18 cellular contexts compared by ENCODE assay signal in genomic region chr11:107731911-107732310, GRCh38.
A peak's percentile ranks its signal among the peaks of the same experiment; 100 is the strongest.
DNase-seq lines count a peak whose midpoint lies in the region; ATAC-seq and TF ChIP-seq lines count a peak whose summit lies in the region.
"Had no signal": no experiment of that assay in that cellular context is flagged by ENCODE, and none has a peak within 500 bp of the region (broad histone marks: within the 10 kb centered on the region; RNA-seq: fewer than 3 reads in every experiment).

No MANE protein-coding gene starts in this region.

- H3F3A ChIP-seq in MM.1S (ENCODE audit: insufficient read depth, low read length) = peaks cover 8% of the 10 kb centered on the region

- no peaks in the 10 kb centered on the region for H3K36me3 ChIP-seq in MM.1S (replicated peaks; ENCODE audit: insufficient read depth, low read length)

- DNase-seq in MM.1S = no peak
- DNase-seq in NCI-H82 treated with DMSO at 0.1 percent for 48 hours (lab: John Stamatoyannopoulos, UW; ENCODE audit: unreplicated experiment) = peak; percentile 81
- peak; percentile 51 for DNase-seq in fibroblast of mammary gland (ENCODE audit: low read depth)
- no peak for DNase-seq in SW 1271 (lab: John Stamatoyannopoulos, UW)
- DNase-seq: Calu3; DMS153; NCI-H1105 treated with DMSO at 0.1 percent for 48 hours; NCI-H2029 treated with DMSO at 0.1 percent for 48 hours; NCI-H226; NCI-H510A; NCI-H748 treated with DMSO at 0.1 percent for 48 hours; NK-92 treated with Interleukin-12 subunit alpha and Interleukin-12 subunit beta, amount 100 ng/mL, for 24 hours; SIG-M5; SK-N-SH had no signal

- no peaks in the 10 kb centered on the region for H3K27me3 ChIP-seq in MM.1S (replicated peaks; ENCODE audit: insufficient read depth, low read length)

- H3K27ac ChIP-seq in MM.1S (ENCODE audit: low read length) = peak overlapping the region; percentile 73

- H3K4me3 ChIP-seq in MM.1S (ENCODE audit: low read length) (peak overlapping the region; percentile 57), fibroblast of mammary gland (ENCODE audit: control insufficient read depth, low read depth, low read length) (peak overlapping the region; percentile 11)
- H3K4me3 ChIP-seq: K562 had no signal

- H3K4me2 ChIP-seq in MM.1S (ENCODE audit: low read depth, low read length) = peak overlapping the region; percentile 57; the same call in 1 of the 2 replicates
- H3K4me2 ChIP-seq: SK-N-SH had no signal

- H3K9me2 ChIP-seq in MM.1S (replicated peaks; ENCODE audit: insufficient read depth, low read length) = no peaks in the 10 kb centered on the region
- H3K9me2 ChIP-seq: SK-N-SH had no signal

- no peaks in the 10 kb centered on the region for H3K9me3 ChIP-seq in MM.1S (replicated peaks; ENCODE audit: insufficient read depth, low read length)
- H3K9me3 ChIP-seq: SK-N-SH had no signal

- no peaks in the 10 kb centered on the region for H4K20me1 ChIP-seq in MM.1S (ENCODE audit: insufficient read depth, low read length)

- H3K79me2 ChIP-seq in MM.1S (ENCODE audit: low read length) = no peaks in the 10 kb centered on the region

- no peak for ATAC-seq in HG02763 (IDR thresholded peaks at IDR 0.05; ENCODE audit: unreplicated experiment)
- ATAC-seq in HG03432 (IDR thresholded peaks at IDR 0.05; ENCODE audit: unreplicated experiment) = no peak
- no peak for ATAC-seq in HG02981 (IDR thresholded peaks at IDR 0.05; ENCODE audit: unreplicated experiment)
- ATAC-seq: K562 had no signal

- TF ChIP-seq CTCF in MM.1S (IDR thresholded peaks at IDR 0.05; ENCODE audit: low read length) (no peak), fibroblast of mammary gland (conservative IDR thresholded peaks at IDR 0.05; ENCODE audit: control insufficient read depth, insufficient read depth, low read depth, low read length) (no peak)

- peak overlapping the region; percentile 45; the same call in 1 of the 2 replicates for H3K9ac ChIP-seq in MM.1S (ENCODE audit: low read length)
- H3K9ac ChIP-seq: SK-N-SH had no signal

- H3K4me1 ChIP-seq in MM.1S (ENCODE audit: low read length) = peaks cover 8% of the 10 kb centered on the region; the same call in 1 of the 2 replicates

- peak overlapping the region; percentile 59 for H2AFZ ChIP-seq in MM.1S (ENCODE audit: low read length)

Comparison
In these comparisons a context has a peak if more than half of its experiments do, and no peak if none do; other contexts are left out.
1. DNase-seq: peak in NCI-H82 treated with DMSO at 0.1 percent for 48 hours (single experiment) and fibroblast of mammary gland (single experiment); none in MM.1S (single experiment) and SW 1271 (0 of 2).